Comparison of ENCODE assay signal across 1 cellular context in genomic region chr15:58575045-58575786, GRCh38.
TF ChIP-seq lines count a peak whose summit lies in the region.

No MANE protein-coding gene starts in this region.

TF ChIP-seq in H1, 55 proteins besides CTCF, POLR2A, EP300 and RAD21:
- no peak for TF ChIP-seq TEAD4 (IDR thresholded peaks at IDR 0.05; ENCODE audit: low read depth, low read length)
- no peak for TF ChIP-seq SAP30 (IDR thresholded peaks at IDR 0.05; ENCODE audit: insufficient read depth, insufficient replicate concordance, low read length)
- no peak for TF ChIP-seq SIRT6 (IDR thresholded peaks at IDR 0.05; ENCODE audit: low read length)
- no peak for TF ChIP-seq CTBP2 (IDR thresholded peaks at IDR 0.05; ENCODE audit: borderline replicate concordance, insufficient read depth, insufficient read length, low read length)
- no peak for TF ChIP-seq POLR2AphosphoS5 (IDR thresholded peaks at IDR 0.05; ENCODE audit: low read depth, low read length)
- no peak for TF ChIP-seq TAF7 (optimal IDR thresholded peaks at IDR 0.05; ENCODE audit: borderline replicate concordance, low read depth, low read length)
- TF ChIP-seq JUN (IDR thresholded peaks at IDR 0.05; ENCODE audit: low read depth, low read length), result no peak
- TF ChIP-seq RNF2 (IDR thresholded peaks at IDR 0.05; ENCODE audit: borderline replicate concordance, low read depth, low read length, missing control alignments, poor library complexity, severe bottlenecking), result no peak
- no peak for TF ChIP-seq GABPA (IDR thresholded peaks at IDR 0.05; ENCODE audit: borderline replicate concordance, insufficient read depth, low read length)
- TF ChIP-seq SIX5 (IDR thresholded peaks at IDR 0.05; ENCODE audit: low read depth, low read length), result no peak
- no peak for TF ChIP-seq EGR1 (IDR thresholded peaks at IDR 0.05; ENCODE audit: borderline replicate concordance, low read depth, low read length)
- TF ChIP-seq ASH2L (IDR thresholded peaks at IDR 0.05; ENCODE audit: low read length), result no peak
- no peak for TF ChIP-seq SP1 (IDR thresholded peaks at IDR 0.05; ENCODE audit: low read depth, low read length)
- no peak for TF ChIP-seq CBX8 (IDR thresholded peaks at IDR 0.05; ENCODE audit: borderline replicate concordance, low read depth, low read length)
- no peak for TF ChIP-seq USF2 (IDR thresholded peaks at IDR 0.05; ENCODE audit: low read length)
- TF ChIP-seq BACH1 (IDR thresholded peaks at IDR 0.05; ENCODE audit: low read length), result no peak
